In the genomic region with DNA sequence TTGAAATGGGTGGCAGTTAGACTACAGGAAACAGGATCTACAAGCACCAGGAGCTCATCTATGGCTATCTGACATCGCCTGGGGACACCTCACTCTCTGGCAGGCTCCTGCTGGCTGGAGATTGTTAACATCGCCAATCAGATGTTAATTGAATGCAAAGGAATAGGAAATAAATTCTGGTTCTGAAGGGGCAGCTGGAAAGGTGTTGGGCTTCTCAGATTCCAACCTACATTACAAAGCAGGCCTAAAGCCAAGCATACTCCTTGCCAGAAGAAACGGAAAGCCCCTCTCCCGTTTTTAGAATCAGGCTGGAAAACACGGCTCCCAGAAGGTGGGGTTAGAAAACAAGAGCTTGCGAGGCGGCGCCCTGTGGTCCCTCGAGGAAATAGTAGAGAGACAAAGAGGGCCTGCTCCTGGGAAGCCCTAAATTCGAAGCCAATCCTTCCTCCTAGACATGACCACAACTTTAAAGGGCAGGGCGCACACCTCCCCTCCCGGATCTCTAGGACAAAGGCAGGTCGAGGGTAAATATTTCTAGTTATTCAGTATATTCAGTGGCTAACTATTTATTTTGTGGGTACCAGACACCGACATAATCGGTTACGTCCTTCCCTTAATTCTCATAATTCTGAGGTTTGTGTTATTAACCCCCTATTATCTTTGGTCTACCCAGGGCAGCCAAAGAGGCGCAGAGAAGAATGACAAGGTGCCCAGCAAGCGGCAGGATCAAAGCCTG, we compare ENCODE assay signal across 9 cellular contexts. TPM values are rescaled to one million over a fixed set of nuclear protein-coding genes. Genes with fewer than 3 reads are reported as not detected.
A peak's percentile ranks its signal among the peaks of the same experiment; 100 is the strongest.
DNase-seq lines count a peak whose midpoint lies in the region; ATAC-seq and TF ChIP-seq lines count a peak whose summit lies in the region.
"Had no signal": no experiment of that assay in that cellular context is flagged by ENCODE, and none has a peak within 500 bp of the region (broad histone marks: within the 10 kb centered on the region; RNA-seq: fewer than 3 reads in every experiment).

No MANE protein-coding gene starts in this region.

- H3K4me2 ChIP-seq in Loucy (ENCODE audit: low read depth, low read length, poor library complexity, severe bottlenecking), result peak overlapping the region; percentile 53
- H3K4me2 ChIP-seq in Karpas-422 (ENCODE audit: low read depth, low read length, poor library complexity, severe bottlenecking), result no peak overlapping the region

- H3K9me2 ChIP-seq in Loucy (replicated peaks; ENCODE audit: low read depth, low read length) (no peaks in the 10 kb centered on the region), Karpas-422 (replicated peaks; ENCODE audit: insufficient read depth, low read length) (no peaks in the 10 kb centered on the region)

- H3F3A ChIP-seq in Loucy (ENCODE audit: low read depth), result no peaks in the 10 kb centered on the region

- intact Hi-C loops in activated T-helper 2 cell treated with anti-CD3 and anti-CD28 coated beads, Interferon-gamma antibody, Interleukin-2, Interleukin-4, amounts not matched to agents 10 μg/mL and 5 μg/mL and 100 μg/mL, durations not matched to agents 14 hours and 24 hours and 36 hours (cut with micrococcal nuclease), result no loop called here
- intact Hi-C loops in lower lobe of right lung (cut with DNase I) (no loop called here), adrenal gland (cut with DNase I) (no loop called here)
- intact Hi-C loops in CD8-positive, alpha-beta T cell (cut with DNase I, micrococcal nuclease), result no loop called here

- H3K27ac Mint-ChIP-seq in activated T-helper 2 cell treated with anti-CD3 and anti-CD28 coated beads, Interferon-gamma antibody, Interleukin-2, Interleukin-4, amounts not matched to agents 10 μg/mL and 5 μg/mL and 100 μg/mL, durations not matched to agents 14 hours and 24 hours and 36 hours, result no peak overlapping the region
- no peak overlapping the region for H3K27ac Mint-ChIP-seq in CD8-positive, alpha-beta T cell

- POLR2A ChIA-PET in CD8-positive, alpha-beta T cell (lab: Charles Lee), result no interaction called here

- peaks cover 3% of the 10 kb centered on the region for H3K4me1 Mint-ChIP-seq in activated T-helper 2 cell treated with anti-CD3 and anti-CD28 coated beads, Interferon-gamma antibody, Interleukin-2, Interleukin-4, amounts not matched to agents 10 μg/mL and 5 μg/mL and 100 μg/mL, durations not matched to agents 14 hours and 24 hours and 36 hours (ENCODE audit: low read depth)
- H3K4me1 Mint-ChIP-seq in CD8-positive, alpha-beta T cell (ENCODE audit: low read depth), result peaks cover 7% of the 10 kb centered on the region

- peak overlapping the region; percentile 53 for H3K4me3 Mint-ChIP-seq in activated T-helper 2 cell treated with anti-CD3 and anti-CD28 coated beads, Interferon-gamma antibody, Interleukin-2, Interleukin-4, amounts not matched to agents 10 μg/mL and 5 μg/mL and 100 μg/mL, durations not matched to agents 14 hours and 24 hours and 36 hours (ENCODE audit: low read depth)
- H3K4me3 Mint-ChIP-seq in CD8-positive, alpha-beta T cell, result no peak overlapping the region

- H4K20me1 ChIP-seq in Loucy (ENCODE audit: insufficient read depth, low read length, poor library complexity, severe bottlenecking) (no peaks in the 10 kb centered on the region), Karpas-422 (ENCODE audit: insufficient read depth, low read depth, low read length) (no peaks in the 10 kb centered on the region)

- ATAC-seq in lower lobe of right lung (no peak), GM19397 (IDR thresholded peaks at IDR 0.05; ENCODE audit: unreplicated experiment) (no peak)
- no peak for ATAC-seq in CD8-positive, alpha-beta T cell

- TF ChIP-seq POLR2A in adrenal gland (IDR thresholded peaks at IDR 0.05), result no peak

- H3K27ac ChIP-seq in lower lobe of right lung (peak overlapping the region; percentile 70), Karpas-422 (ENCODE audit: low read length) (no peak overlapping the region), adrenal gland (no peak overlapping the region)
- H3K27ac ChIP-seq in CD8-positive, alpha-beta T cell (ENCODE audit: low read depth, low read length), result no peak overlapping the region
- H3K27ac ChIP-seq: neutrophil had no signal

- TF ChIP-seq CTCF in GM12865 (IDR thresholded peaks at IDR 0.05; ENCODE audit: insufficient read depth, low read depth, low read length, missing control alignments) (no peak), Loucy (conservative IDR thresholded peaks at IDR 0.05; ENCODE audit: low read length) (no peak), lower lobe of right lung (IDR thresholded peaks at IDR 0.05) (no peak), adrenal gland (IDR thresholded peaks at IDR 0.05) (no peak)
- no peak for TF ChIP-seq CTCF in CD8-positive, alpha-beta T cell (IDR thresholded peaks at IDR 0.05)

- 21 to 24% (median 22%) methylated on average over 18 of the region's 18 CpGs for WGBS in adrenal gland, 4 donors

- DNase-seq in GM12865 (ENCODE audit: low read depth) (no peak), lower lobe of right lung (no peak), Karpas-422 (no peak), adrenal gland (no peak)
- DNase-seq in activated T-helper 2 cell treated with anti-CD3 and anti-CD28 coated beads, Interferon-gamma antibody, Interleukin-2, Interleukin-4, amounts not matched to agents 10 μg/mL and 5 μg/mL and 100 μg/mL, durations not matched to agents 14 hours and 24 hours and 36 hours (ENCODE audit: low spot score), result no peak
- no peak for DNase-seq in CD8-positive, alpha-beta T cell

- peak overlapping the region; percentile 43 for H3K4me3 ChIP-seq in GM12865 (ENCODE audit: low read depth, low read length)
- H3K4me3 ChIP-seq in Loucy (ENCODE audit: low read length, poor library complexity, severe bottlenecking), result peak overlapping the region; percentile 14
- peak overlapping the region; percentile 60 for H3K4me3 ChIP-seq in lower lobe of right lung
- H3K4me3 ChIP-seq in Karpas-422 (ENCODE audit: low read length), result no peak overlapping the region
- H3K4me3 ChIP-seq in CD8-positive, alpha-beta T cell (ENCODE audit: low read depth, low read length), result no peak overlapping the region
- H3K4me3 ChIP-seq in adrenal gland, result peak overlapping the region in 2 of 4 donors; percentile 38 to 63

- H3K36me3 ChIP-seq in Loucy (ENCODE audit: insufficient read depth, low read length) (no peaks in the 10 kb centered on the region), lower lobe of right lung (no peaks in the 10 kb centered on the region), Karpas-422 (ENCODE audit: insufficient read depth, low read length) (no peaks in the 10 kb centered on the region), adrenal gland (replicated peaks in 1 of 2) (no peaks in the 10 kb centered on the region)
- H3K36me3 ChIP-seq in CD8-positive, alpha-beta T cell (ENCODE audit: insufficient read depth, low read length), result no peaks in the 10 kb centered on the region
- H3K36me3 ChIP-seq: neutrophil had no signal

- H3K9me3 ChIP-seq in Loucy (ENCODE audit: insufficient read depth, low read depth, low read length) (no peaks in the 10 kb centered on the region), lower lobe of right lung (no peaks in the 10 kb centered on the region), Karpas-422 (ENCODE audit: low read length) (no peaks in the 10 kb centered on the region), adrenal gland (replicated peaks in 1 of 3) (no peaks in the 10 kb centered on the region)
- H3K9me3 ChIP-seq in CD8-positive, alpha-beta T cell (ENCODE audit: low read length), result no peaks in the 10 kb centered on the region
- H3K9me3 ChIP-seq: neutrophil had no signal

- H3K9ac ChIP-seq in Loucy (ENCODE audit: low read depth, low read length, poor library complexity, severe bottlenecking) (no peak overlapping the region), Karpas-422 (ENCODE audit: low read length) (no peak overlapping the region)

- no peaks in the 10 kb centered on the region for H3K4me1 ChIP-seq in Loucy (ENCODE audit: insufficient read depth, low read length, poor library complexity, severe bottlenecking)
- peaks cover 16% of the 10 kb centered on the region for H3K4me1 ChIP-seq in lower lobe of right lung
- H3K4me1 ChIP-seq in Karpas-422 (ENCODE audit: low read length), result no peaks in the 10 kb centered on the region
- H3K4me1 ChIP-seq in CD8-positive, alpha-beta T cell (ENCODE audit: insufficient read depth, low read length), result peaks cover 6% of the 10 kb centered on the region
- peaks cover 5 to 12% of the 10 kb centered on the region in 2 donors for H3K4me1 ChIP-seq in adrenal gland (replicated peaks in 1 of 2)

- H3K9me3 Mint-ChIP-seq in activated T-helper 2 cell treated with anti-CD3 and anti-CD28 coated beads, Interferon-gamma antibody, Interleukin-2, Interleukin-4, amounts not matched to agents 10 μg/mL and 5 μg/mL and 100 μg/mL, durations not matched to agents 14 hours and 24 hours and 36 hours, result no peaks in the 10 kb centered on the region
- H3K9me3 Mint-ChIP-seq in CD8-positive, alpha-beta T cell, result no peaks in the 10 kb centered on the region

- H3K27me3 ChIP-seq in Loucy (ENCODE audit: insufficient read depth, low read length, poor library complexity, severe bottlenecking), result peaks cover 6% of the 10 kb centered on the region
- peaks cover 7% of the 10 kb centered on the region for H3K27me3 ChIP-seq in lower lobe of right lung (ENCODE audit: low read depth)
- no peaks in the 10 kb centered on the region for H3K27me3 ChIP-seq in Karpas-422 (ENCODE audit: low read length)
- H3K27me3 ChIP-seq in CD8-positive, alpha-beta T cell (ENCODE audit: insufficient read depth, low read length), result peaks cover 4% of the 10 kb centered on the region
- no peaks in the 10 kb centered on the region for H3K27me3 ChIP-seq in adrenal gland

- no peaks in the 10 kb centered on the region for H3K36me3 Mint-ChIP-seq in activated T-helper 2 cell treated with anti-CD3 and anti-CD28 coated beads, Interferon-gamma antibody, Interleukin-2, Interleukin-4, amounts not matched to agents 10 μg/mL and 5 μg/mL and 100 μg/mL, durations not matched to agents 14 hours and 24 hours and 36 hours (ENCODE audit: low read depth)
- no peaks in the 10 kb centered on the region for H3K36me3 Mint-ChIP-seq in CD8-positive, alpha-beta T cell

- CTCF ChIA-PET in CD8-positive, alpha-beta T cell (lab: Charles Lee), result no interaction called here

- H2AFZ ChIP-seq in Loucy (ENCODE audit: low read length) (peak overlapping the region; percentile 71), Karpas-422 (ENCODE audit: low read length) (no peak overlapping the region)

- peaks cover 43% of the 10 kb centered on the region for H3K27me3 Mint-ChIP-seq in activated T-helper 2 cell treated with anti-CD3 and anti-CD28 coated beads, Interferon-gamma antibody, Interleukin-2, Interleukin-4, amounts not matched to agents 10 μg/mL and 5 μg/mL and 100 μg/mL, durations not matched to agents 14 hours and 24 hours and 36 hours (ENCODE audit: low read depth)
- peaks cover 39% of the 10 kb centered on the region for H3K27me3 Mint-ChIP-seq in CD8-positive, alpha-beta T cell (ENCODE audit: low read depth)

- H3K79me2 ChIP-seq in Loucy (ENCODE audit: insufficient read depth, low read length) (no peaks in the 10 kb centered on the region), Karpas-422 (ENCODE audit: low read length) (no peaks in the 10 kb centered on the region)

RNA-seq across cellular contexts. Expression of a gene that starts 0.8 kb away (rescaled TPM):
- 0.80 and 1.2 TPM in 2 replicates for total RNA-seq in activated T-helper 2 cell treated with anti-CD3 and anti-CD28 coated beads, Interferon-gamma antibody, Interleukin-2, Interleukin-4, amounts not matched to agents 10 μg/mL and 5 μg/mL and 100 μg/mL, durations not matched to agents 14 hours and 24 hours and 36 hours
- total RNA-seq in lower lobe of right lung, result 34.1 TPM
- not detected in 2 replicates for total RNA-seq in Karpas-422 (2014; rRNA removed; shearing (Covaris generic); ENCODE audit: low replicate concordance)
- total RNA-seq in CD8-positive, alpha-beta T cell, result not detected
- 10 to 100 TPM; 27.0 to 44.0 (median 33.4) TPM for total RNA-seq in adrenal gland
- 10 to 100 TPM in 1 of 3 donors, 1 to 10 TPM in 2; 8.1 to 34.8 (median 9.3) TPM for polyA plus RNA-seq in adrenal gland

Comparison
In these comparisons a context has a peak if more than half of its experiments do, and no peak if none do; other contexts are left out.
1. H3K4me3 ChIP-seq: peak in GM12865 (single experiment), Loucy (single experiment) and lower lobe of right lung (single experiment); none in Karpas-422 (single experiment) and CD8-positive, alpha-beta T cell (single experiment).
2. RNA of a gene that starts 0.8 kb away (total RNA-seq): 27.0 to 44.0 TPM in adrenal gland and 34.1 TPM in lower lobe of right lung (single experiment); 0.80 to 1.2 TPM in activated T-helper 2 cell treated with anti-CD3 and anti-CD28 coated beads, Interferon-gamma antibody, Interleukin-2, Interleukin-4, amounts not matched to agents 10 μg/mL and 5 μg/mL and 100 μg/mL, durations not matched to agents 14 hours and 24 hours and 36 hours, not detected in Karpas-422 and not detected in CD8-positive, alpha-beta T cell; every median in the first group is over 10 times any median in the second.